ENCODE assay signal across 13 cellular contexts in genomic region chr11:86969258-86969657, GRCh38. TPM values are rescaled to one million over a fixed set of nuclear protein-coding genes. Genes with fewer than 3 reads are reported as not detected.
DNase-seq lines count a peak whose midpoint lies in the region; TF ChIP-seq lines count a peak whose summit lies in the region.
"Had no signal": no experiment of that assay in that cellular context is flagged by ENCODE, and none has a peak within 500 bp of the region (broad histone marks: within the 10 kb centered on the region; RNA-seq: fewer than 3 reads in every experiment).

No MANE protein-coding gene starts in this region.

- no peaks in the 10 kb centered on the region for H3K36me3 ChIP-seq in neuronal stem cell (replicated peaks in 1 of 2; ENCODE audit: control insufficient read depth in 2 of 2, insufficient read depth in 2 of 2, low read length in 2 of 2)
- H3K36me3 ChIP-seq: BLaER1 had no signal

- H3K4me3 ChIP-seq in neuronal stem cell (ENCODE audit: low read length in 2 of 2) (no peak overlapping the region), dorsolateral prefrontal cortex (no peak overlapping the region)
- H3K4me3 ChIP-seq: BLaER1 had no signal

- H3K36me3 Mint-ChIP-seq in activated CD4-positive, alpha-beta T cell treated with anti-CD3 and anti-CD28 coated beads, Interleukin-2, amount 10 ng/mL, durations not matched to agents 24 days and 14 days (ENCODE audit: low read depth) = no peaks in the 10 kb centered on the region

- no peak overlapping the region for H2AK5ac ChIP-seq in neuronal stem cell (ENCODE audit: low read depth, low read length)

- no peak overlapping the region for H2BK12ac ChIP-seq in neuronal stem cell (ENCODE audit: low read length)

- H2AFZ ChIP-seq in neuronal stem cell (ENCODE audit: low read length) = peak overlapping the region; percentile 4

- no peak overlapping the region for H2BK120ac ChIP-seq in neuronal stem cell (ENCODE audit: low read depth, low read length)

- TF ChIP-seq CTCF in dorsolateral prefrontal cortex (IDR thresholded peaks at IDR 0.05 in 54 of 56, conservative IDR thresholded peaks at IDR 0.05 in 2 of 56; ENCODE audit: low read depth in 1 of 56, partially characterized antibody in 56 of 56) = no peak

- peaks cover 8% of the 10 kb centered on the region for H3K27me3 Mint-ChIP-seq in activated CD4-positive, alpha-beta T cell treated with anti-CD3 and anti-CD28 coated beads, Interleukin-2, amount 10 ng/mL, durations not matched to agents 24 days and 14 days

- H2BK5ac ChIP-seq in neuronal stem cell (ENCODE audit: low read length) = no peak overlapping the region

- no peak overlapping the region for H3K23ac ChIP-seq in neuronal stem cell (ENCODE audit: low read depth, low read length, poor library complexity)

- H3K4me2 ChIP-seq in neuronal stem cell (ENCODE audit: insufficient read depth, low read length, poor library complexity, severe bottlenecking) = no peak overlapping the region
- H3K4me2 ChIP-seq: BLaER1 had no signal

- H3K27ac ChIP-seq in neuronal stem cell (replicated peaks; ENCODE audit: low read length) (no peak overlapping the region), dorsolateral prefrontal cortex (no peak overlapping the region)
- H3K27ac ChIP-seq: BLaER1 had no signal

- H3K4me1 ChIP-seq in neuronal stem cell (ENCODE audit: control insufficient read depth in 2 of 2, insufficient read depth in 1 of 2, low read depth in 1 of 2, low read length in 2 of 2) = peaks cover 0 to 2% of the 10 kb centered on the region in 2 donors
- H3K4me1 ChIP-seq: BLaER1, Caco-2 had no signal

- intact Hi-C loops in activated CD4-positive, alpha-beta T cell treated with anti-CD3 and anti-CD28 coated beads, Interleukin-2, amount 10 ng/mL, durations not matched to agents 24 days and 14 days (cut with micrococcal nuclease) = no loop called here
- intact Hi-C loops in dorsolateral prefrontal cortex (cut with DNase I) = no loop called here

- H2BK15ac ChIP-seq in neuronal stem cell (ENCODE audit: low read length) = no peak overlapping the region

- no peak overlapping the region for H4K8ac ChIP-seq in neuronal stem cell (ENCODE audit: low read depth, low read length)

- no CpG with 5 or more reads among the region's 1 CpG for WGBS in neuronal stem cell (ENCODE audit: extremely low coverage in 2 of 2, insufficient read length in 2 of 2, insufficient replicate concordance in 1 of 2), 2 donors

- H3K27me3 ChIP-seq in neuronal stem cell (ENCODE audit: control insufficient read depth in 3 of 3, insufficient read depth in 3 of 3, low read depth in 1 of 3, low read length in 3 of 3) = no peaks in the 10 kb centered on the region
- no peaks in the 10 kb centered on the region for H3K27me3 ChIP-seq in dorsolateral prefrontal cortex
- H3K27me3 ChIP-seq: BLaER1 had no signal

- no peak overlapping the region for H3K27ac Mint-ChIP-seq in activated CD4-positive, alpha-beta T cell treated with anti-CD3 and anti-CD28 coated beads, Interleukin-2, amount 10 ng/mL, durations not matched to agents 24 days and 14 days
- H3K27ac Mint-ChIP-seq: CD8-positive, alpha-beta memory T cell; IgD-negative memory B cell had no signal

- H3K9ac ChIP-seq in neuronal stem cell (ENCODE audit: low read depth, low read length, poor library complexity) = no peak overlapping the region
- H3K9ac ChIP-seq: BLaER1 had no signal

- H3K9me3 ChIP-seq in neuronal stem cell (replicated peaks in 1 of 2; ENCODE audit: control insufficient read depth in 2 of 2, insufficient read depth in 1 of 2, low read depth in 1 of 2, low read length in 2 of 2) = peaks cover 3 to 4% of the 10 kb centered on the region in 2 donors

- H4K91ac ChIP-seq in neuronal stem cell (ENCODE audit: low read depth, low read length, poor library complexity) = no peak overlapping the region

- DNase-seq in HEK293T (ENCODE audit: extremely low spot score) = no peak
- DNase-seq in dermis microvascular lymphatic vessel endothelial cell (ENCODE audit: low read depth in 2 of 2) = peak; percentile 54 to 80
- peak; percentile 62 to 65 for DNase-seq in lung microvascular endothelial cell (ENCODE audit: low read depth in 2 of 2)
- no peak for DNase-seq in neuronal stem cell (ENCODE audit: low spot score)
- no peak for DNase-seq in glomerular visceral epithelial cell (ENCODE audit: extremely low spot score)
- DNase-seq in activated CD4-positive, alpha-beta T cell treated with anti-CD3 and anti-CD28 coated beads, Interleukin-2, amount 10 ng/mL, durations not matched to agents 24 days and 14 days = no peak
- no peak for DNase-seq in dorsolateral prefrontal cortex
- DNase-seq: 8988T; AML-193; Caco-2; CD8-positive, alpha-beta memory T cell had no signal

- no peak overlapping the region for H3K4ac ChIP-seq in neuronal stem cell (ENCODE audit: low read length)

- peaks cover 6% of the 10 kb centered on the region for H3K9me3 Mint-ChIP-seq in activated CD4-positive, alpha-beta T cell treated with anti-CD3 and anti-CD28 coated beads, Interleukin-2, amount 10 ng/mL, durations not matched to agents 24 days and 14 days

- POLR2A ChIA-PET in HEK293T (lab: Yijun Ruan, JAX) = interaction anchor here (0.7 to 1.0 kb wide), 2 partner anchors 13 to 68 kb away, joined by 3 read pairs; no protein-coding TSS in a partner anchor

- H3K14ac ChIP-seq in neuronal stem cell (ENCODE audit: low read length) = no peak overlapping the region

- CTCF ChIA-PET in HEK293T (lab: Yijun Ruan, JAX) = no interaction called here

- no peak overlapping the region for H3K18ac ChIP-seq in neuronal stem cell (ENCODE audit: low read length)

- no peaks in the 10 kb centered on the region for H3K79me1 ChIP-seq in neuronal stem cell (ENCODE audit: low read depth, low read length)

- no peaks in the 10 kb centered on the region for H3K4me1 Mint-ChIP-seq in activated CD4-positive, alpha-beta T cell treated with anti-CD3 and anti-CD28 coated beads, Interleukin-2, amount 10 ng/mL, durations not matched to agents 24 days and 14 days
- H3K4me1 Mint-ChIP-seq: CD8-positive, alpha-beta memory T cell; IgD-negative memory B cell had no signal

- no peak overlapping the region for H3K4me3 Mint-ChIP-seq in activated CD4-positive, alpha-beta T cell treated with anti-CD3 and anti-CD28 coated beads, Interleukin-2, amount 10 ng/mL, durations not matched to agents 24 days and 14 days
- H3K4me3 Mint-ChIP-seq: CD8-positive, alpha-beta memory T cell; IgD-negative memory B cell had no signal

TF ChIP-seq in HEK293T, 16 proteins besides CTCF, POLR2A, EP300 and RAD21:
- TF ChIP-seq, protein P1, sequence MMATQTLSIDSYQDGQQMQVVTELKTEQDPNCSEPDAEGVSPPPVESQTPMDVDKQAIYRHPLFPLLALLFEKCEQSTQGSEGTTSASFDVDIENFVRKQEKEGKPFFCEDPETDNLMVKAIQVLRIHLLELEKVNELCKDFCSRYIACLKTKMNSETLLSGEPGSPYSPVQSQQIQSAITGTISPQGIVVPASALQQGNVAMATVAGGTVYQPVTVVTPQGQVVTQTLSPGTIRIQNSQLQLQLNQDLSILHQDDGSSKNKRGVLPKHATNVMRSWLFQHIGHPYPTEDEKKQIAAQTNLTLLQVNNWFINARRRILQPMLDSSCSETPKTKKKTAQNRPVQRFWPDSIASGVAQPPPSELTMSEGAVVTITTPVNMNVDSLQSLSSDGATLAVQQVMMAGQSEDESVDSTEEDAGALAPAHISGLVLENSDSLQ (IDR thresholded peaks at IDR 0.05) = peak; percentile 9; the same call in 1 of the 2 replicates
- TF ChIP-seq FOXA1 (IDR thresholded peaks at IDR 0.05) = no peak
TF ChIP-seq in HEK293T: peak in this region for 1.

RNA-seq across cellular contexts. Expression of gene FZD4, which starts 14.1 kb away (rescaled TPM):
- total RNA-seq in dermis microvascular lymphatic vessel endothelial cell (143 and 147 TPM in 2 replicates), lung microvascular endothelial cell (97.0 and 133 TPM in 2 replicates), dorsolateral prefrontal cortex (10 to 100 TPM in 76 of 120 experiments, 1 to 10 TPM in 44; 5.3 to 20.4 (median 11.1) TPM)
- 3.3 TPM for polyA plus RNA-seq in neuronal stem cell (2013, experiment 1 of 2)
- polyA plus RNA-seq in neuronal stem cell (2013, experiment 2 of 2) = 3.4 TPM
- total RNA-seq in activated CD4-positive, alpha-beta T cell treated with anti-CD3 and anti-CD28 coated beads, Interleukin-2, amount 10 ng/mL, durations not matched to agents 24 days and 14 days = 0.02 TPM in 1 of 2 replicates, not detected in the other
- polyA plus RNA-seq: CD8-positive, alpha-beta memory T cell; IgD-negative memory B cell had no signal

Comparison
In these comparisons a context has a peak if more than half of its experiments do, and no peak if none do; other contexts are left out.
1. DNase-seq: peak in dermis microvascular lymphatic vessel endothelial cell (2 of 2) and lung microvascular endothelial cell (2 of 2); none in HEK293T (single experiment), neuronal stem cell (single experiment), glomerular visceral epithelial cell (single experiment), activated CD4-positive, alpha-beta T cell treated with anti-CD3 and anti-CD28 coated beads, Interleukin-2, amount 10 ng/mL, durations not matched to agents 24 days and 14 days (single experiment) and dorsolateral prefrontal cortex (0 of 10).